Comparison of ENCODE assay signal across 10 cellular contexts in genomic region chr10:97861351-97861750, GRCh38. TPM values are rescaled to one million over a fixed set of nuclear protein-coding genes. Genes with fewer than 3 reads are reported as not detected.
DNase-seq lines count a peak whose midpoint lies in the region; ATAC-seq and TF ChIP-seq lines count a peak whose summit lies in the region.
"Had no signal": no experiment of that assay in that cellular context is flagged by ENCODE, and none has a peak within 500 bp of the region (broad histone marks: within the 10 kb centered on the region; RNA-seq: fewer than 3 reads in every experiment).

No MANE protein-coding gene starts in this region.

- H3K9me3 Mint-ChIP-seq in activated CD8-positive, alpha-beta memory T cell treated with anti-CD3 and anti-CD28 coated beads, Interleukin-2, amount 10 ng/mL, durations not matched to agents 7 days and 5 days (ENCODE audit: low read depth) = no peaks in the 10 kb centered on the region
- H3K9me3 Mint-ChIP-seq in stimulated activated memory B cell treated with anti-CD40 and anti-IgM and Interleukin-4, amounts not matched to agents 10 μg/mL and 1 μg/mL and 100 μg/mL, for 72 hours = peaks cover 3% of the 10 kb centered on the region
- H3K9me3 Mint-ChIP-seq: activated naive CD4-positive, alpha-beta T cell treated with anti-CD3 and anti-CD28 coated beads, Interleukin-2, amount 50 U/mL, for 24 hours had no signal

- H3K36me3 ChIP-seq in spleen = no peaks in the 10 kb centered on the region
- no peaks in the 10 kb centered on the region for H3K36me3 ChIP-seq in tibial artery

- no peak for TF ChIP-seq CTCF in fibroblast of villous mesenchyme (IDR thresholded peaks at IDR 0.05; ENCODE audit: insufficient read depth, low read depth, low read length)
- no peak for TF ChIP-seq CTCF in spleen (IDR thresholded peaks at IDR 0.05 in 8 of 11, conservative IDR thresholded peaks at IDR 0.05 in 3 of 11)
- no peak for TF ChIP-seq CTCF in tibial artery (IDR thresholded peaks at IDR 0.05)

- no peak for DNase-seq in activated CD8-positive, alpha-beta memory T cell treated with anti-CD3 and anti-CD28 coated beads, Interleukin-2, amount 10 ng/mL, durations not matched to agents 7 days and 5 days
- DNase-seq in activated CD8-positive, alpha-beta memory T cell treated with anti-CD3 and anti-CD28 coated beads for 24 hours = no peak
- DNase-seq in RKO (ENCODE audit: low spot score) (peak; percentile 71), fibroblast of villous mesenchyme (ENCODE audit: low read depth) (peak; percentile 5), spleen (peak; percentile 24), tibial artery (no peak)

- H3K4me1 ChIP-seq in spleen (no peaks in the 10 kb centered on the region), tibial artery (no peaks in the 10 kb centered on the region)

- H3K27me3 Mint-ChIP-seq in activated CD8-positive, alpha-beta memory T cell treated with anti-CD3 and anti-CD28 coated beads, Interleukin-2, amount 10 ng/mL, durations not matched to agents 7 days and 5 days = no peaks in the 10 kb centered on the region
- H3K27me3 Mint-ChIP-seq in stimulated activated memory B cell treated with anti-CD40 and anti-IgM and Interleukin-4, amounts not matched to agents 10 μg/mL and 1 μg/mL and 100 μg/mL, for 72 hours = peaks cover 72% of the 10 kb centered on the region
- H3K27me3 Mint-ChIP-seq: activated naive CD4-positive, alpha-beta T cell treated with anti-CD3 and anti-CD28 coated beads, Interleukin-2, amount 50 U/mL, for 24 hours had no signal

- CTCF ChIA-PET in activated CD8-positive, alpha-beta memory T cell treated with anti-CD3 and anti-CD28 coated beads, Interleukin-2, amount 10 ng/mL, durations not matched to agents 7 days and 5 days (lab: Charles Lee) = interaction anchor here (0.9 to 14.8 kb wide), 5 partner anchors 8 to 69 kb away, joined by 3 to 288 read pairs (median 7); partner anchors contain the start of gene GOLGA7B

- H3K27ac Mint-ChIP-seq in activated CD8-positive, alpha-beta memory T cell treated with anti-CD3 and anti-CD28 coated beads, Interleukin-2, amount 10 ng/mL, durations not matched to agents 7 days and 5 days = no peak overlapping the region
- no peak overlapping the region for H3K27ac Mint-ChIP-seq in stimulated activated memory B cell treated with anti-CD40 and anti-IgM and Interleukin-4, amounts not matched to agents 10 μg/mL and 1 μg/mL and 100 μg/mL, for 72 hours
- H3K27ac Mint-ChIP-seq: activated naive CD4-positive, alpha-beta T cell treated with anti-CD3 and anti-CD28 coated beads, Interleukin-2, amount 50 U/mL, for 24 hours had no signal

- peaks cover 4% of the 10 kb centered on the region for H3K36me3 Mint-ChIP-seq in activated CD8-positive, alpha-beta memory T cell treated with anti-CD3 and anti-CD28 coated beads, Interleukin-2, amount 10 ng/mL, durations not matched to agents 7 days and 5 days
- H3K36me3 Mint-ChIP-seq in stimulated activated memory B cell treated with anti-CD40 and anti-IgM and Interleukin-4, amounts not matched to agents 10 μg/mL and 1 μg/mL and 100 μg/mL, for 72 hours = no peaks in the 10 kb centered on the region

- WGBS in spleen, 5 donors = 47 to 76% (median 67%) methylated on average over 1 of the region's 1 CpG

- peaks cover 48% of the 10 kb centered on the region for H3K4me1 Mint-ChIP-seq in activated CD8-positive, alpha-beta memory T cell treated with anti-CD3 and anti-CD28 coated beads, Interleukin-2, amount 10 ng/mL, durations not matched to agents 7 days and 5 days
- H3K4me1 Mint-ChIP-seq in stimulated activated memory B cell treated with anti-CD40 and anti-IgM and Interleukin-4, amounts not matched to agents 10 μg/mL and 1 μg/mL and 100 μg/mL, for 72 hours = no peaks in the 10 kb centered on the region

- TF ChIP-seq POLR2A in spleen (IDR thresholded peaks at IDR 0.05) = no peak

- H3K9me3 ChIP-seq in spleen = no peaks in the 10 kb centered on the region
- no peaks in the 10 kb centered on the region for H3K9me3 ChIP-seq in tibial artery

- intact Hi-C loops in spleen (cut with DNase I; ENCODE audit: low total_unique reads) (no loop called here), tibial artery (cut with DNase I; ENCODE audit: low total_unique reads) (no loop called here)

- peak; percentile 49 for ATAC-seq in activated CD8-positive, alpha-beta memory T cell treated with anti-CD3 and anti-CD28 coated beads, Interleukin-2, amount 10 ng/mL, durations not matched to agents 7 days and 5 days
- no peak for ATAC-seq in stimulated activated memory B cell treated with anti-CD40 and anti-IgM and Interleukin-4, amounts not matched to agents 10 μg/mL and 1 μg/mL and 100 μg/mL, for 72 hours
- ATAC-seq in GM18870 (IDR thresholded peaks at IDR 0.05; ENCODE audit: unreplicated experiment) = no peak

- peaks cover 0 to 42% (median 0%) of the 10 kb centered on the region in 7 donors for H3K27me3 ChIP-seq in spleen (replicated peaks in 1 of 7)
- peaks cover 0 to 49% of the 10 kb centered on the region in 2 donors for H3K27me3 ChIP-seq in tibial artery

- no peak overlapping the region for H3K4me3 Mint-ChIP-seq in activated CD8-positive, alpha-beta memory T cell treated with anti-CD3 and anti-CD28 coated beads, Interleukin-2, amount 10 ng/mL, durations not matched to agents 7 days and 5 days
- H3K4me3 Mint-ChIP-seq in stimulated activated memory B cell treated with anti-CD40 and anti-IgM and Interleukin-4, amounts not matched to agents 10 μg/mL and 1 μg/mL and 100 μg/mL, for 72 hours = no peak overlapping the region
- H3K4me3 Mint-ChIP-seq: activated naive CD4-positive, alpha-beta T cell treated with anti-CD3 and anti-CD28 coated beads, Interleukin-2, amount 50 U/mL, for 24 hours had no signal

- H3K4me3 ChIP-seq in fibroblast of villous mesenchyme (ENCODE audit: low read depth, low read length) = no peak overlapping the region
- no peak overlapping the region for H3K4me3 ChIP-seq in spleen
- no peak overlapping the region for H3K4me3 ChIP-seq in tibial artery

- H3K27ac ChIP-seq in spleen = no peak overlapping the region
- no peak overlapping the region for H3K27ac ChIP-seq in tibial artery
- H3K27ac ChIP-seq: C4-2B had no signal

RNA-seq across cellular contexts. Expression of gene GOLGA7B, which starts 11.7 kb away (rescaled TPM):
- total RNA-seq in activated CD8-positive, alpha-beta memory T cell treated with anti-CD3 and anti-CD28 coated beads, Interleukin-2, amount 10 ng/mL, durations not matched to agents 7 days and 5 days = 1 to 10 TPM; 1.5 to 4.3 TPM
- total RNA-seq in fibroblast of villous mesenchyme (under 0.01 TPM in 1 of 2 replicates, not detected in the other), spleen (1 to 10 TPM in 1 of 7 donors, under 1 TPM in 6; 0.44 to 1.0 (median 0.58) TPM)
- under 1 TPM; 0.27 to 0.48 (median 0.48) TPM for polyA plus RNA-seq in spleen

Comparison
In these comparisons a context has a peak if more than half of its experiments do, and no peak if none do; other contexts are left out.
1. DNase-seq: peak in RKO (single experiment), fibroblast of villous mesenchyme (single experiment) and spleen (single experiment); none in activated CD8-positive, alpha-beta memory T cell treated with anti-CD3 and anti-CD28 coated beads, Interleukin-2, amount 10 ng/mL, durations not matched to agents 7 days and 5 days (single experiment), activated CD8-positive, alpha-beta memory T cell treated with anti-CD3 and anti-CD28 coated beads for 24 hours (single experiment) and tibial artery (0 of 2).